ENCODE assay signal across 25 cellular contexts in genomic region chr3:41742127-41742526, GRCh38.
"Had no signal": no experiment of that assay in that cellular context is flagged by ENCODE, and none has a peak within 500 bp of the region (broad histone marks: within the 10 kb centered on the region; RNA-seq: fewer than 3 reads in every experiment).

No MANE protein-coding gene starts in this region.

- H3K27ac ChIP-seq: epithelial cell of prostate, esophagus muscularis mucosa, gastrocnemius medialis, heart right ventricle, neutrophil, spleen, tibial artery, upper lobe of left lung, uterus had no signal

- H3K4me3 Mint-ChIP-seq: nephron; stimulated activated memory B cell treated with anti-CD40 and anti-IgM and Interleukin-4, amounts not matched to agents 10 μg/mL and 1 μg/mL and 100 μg/mL, for 72 hours; stimulated activated naive CD8-positive, alpha-beta T cell treated with anti-CD3 and anti-CD28 coated beads, Interleukin-15, Interleukin-2, amounts not matched to agents 100 ng/mL and 50 ng/mL, for 24 hours had no signal

- H3K9me3 ChIP-seq: esophagus muscularis mucosa, gastrocnemius medialis, neutrophil, spleen, tibial artery, upper lobe of left lung, uterus had no signal

- H3K4me1 ChIP-seq: esophagus muscularis mucosa, gastrocnemius medialis, heart right ventricle, spleen, tibial artery, upper lobe of left lung, uterus had no signal

- H3K4me3 ChIP-seq: esophagus muscularis mucosa, gastrocnemius medialis, heart right ventricle, lung, spleen, tibial artery, upper lobe of left lung, uterus had no signal

- H3K27ac Mint-ChIP-seq: naive B cell; nephron; stimulated activated memory B cell treated with anti-CD40 and anti-IgM and Interleukin-4, amounts not matched to agents 10 μg/mL and 1 μg/mL and 100 μg/mL, for 72 hours; stimulated activated naive CD8-positive, alpha-beta T cell treated with anti-CD3 and anti-CD28 coated beads, Interleukin-15, Interleukin-2, amounts not matched to agents 100 ng/mL and 50 ng/mL, for 24 hours had no signal

- H3K27me3 Mint-ChIP-seq: naive B cell; stimulated activated memory B cell treated with anti-CD40 and anti-IgM and Interleukin-4, amounts not matched to agents 10 μg/mL and 1 μg/mL and 100 μg/mL, for 72 hours; stimulated activated naive CD8-positive, alpha-beta T cell treated with anti-CD3 and anti-CD28 coated beads, Interleukin-15, Interleukin-2, amounts not matched to agents 100 ng/mL and 50 ng/mL, for 24 hours had no signal

- H3K4me1 Mint-ChIP-seq: naive B cell; nephron; stimulated activated memory B cell treated with anti-CD40 and anti-IgM and Interleukin-4, amounts not matched to agents 10 μg/mL and 1 μg/mL and 100 μg/mL, for 72 hours had no signal

- DNase-seq: cortex of kidney; effector memory CD4-positive, alpha-beta T cell; gastrocnemius medialis; heart right ventricle; hypothalamus; kidney; left cardiac atrium; left ventricle myocardium superior; mesenchymal stem cell; naive B cell; posterior cingulate gyrus; spleen; stimulated activated CD4-positive, alpha-beta T cell treated with anti-CD3 and anti-CD28 coated beads, Interleukin-15, amount 100 ng/mL, for 24 hours; stimulated activated CD4-positive, alpha-beta T cell treated with anti-CD3 and anti-CD28 coated beads, Interleukin-1b, Interleukin-23, amount 100 ng/mL, for 48 hours; stimulated activated CD4-positive, alpha-beta T cell treated with anti-CD3 and anti-CD28 coated beads, Interleukin-4, amount 100 ng/mL, for 24 hours; tibial artery; upper lobe of left lung; uterus had no signal

- H3K36me3 ChIP-seq: esophagus muscularis mucosa, gastrocnemius medialis, heart right ventricle, neutrophil, spleen, tibial artery, upper lobe of left lung, uterus had no signal

- H3K27me3 ChIP-seq: esophagus muscularis mucosa, gastrocnemius medialis, heart right ventricle, neutrophil, spleen, tibial artery, upper lobe of left lung, uterus had no signal
